Comparison of ENCODE assay signal across 25 cellular contexts in genomic region chr3:119062892-119063291, GRCh38. TPM values are rescaled to one million over a fixed set of nuclear protein-coding genes. Genes with fewer than 3 reads are reported as not detected.
DNase-seq lines count a peak whose midpoint lies in the region; ATAC-seq and TF ChIP-seq lines count a peak whose summit lies in the region.
"Had no signal": no experiment of that assay in that cellular context is flagged by ENCODE, and none has a peak within 500 bp of the region (broad histone marks: within the 10 kb centered on the region; RNA-seq: fewer than 3 reads in every experiment).

No MANE protein-coding gene starts in this region.

- no peaks in the 10 kb centered on the region for H3K4me1 Mint-ChIP-seq in GM23338
- H3K4me1 Mint-ChIP-seq: CD14-positive monocyte; CD4-positive, alpha-beta memory T cell; CD4-positive, CD25-positive, alpha-beta regulatory T cell; CD8-positive, alpha-beta memory T cell had no signal

- no peaks in the 10 kb centered on the region; the same call in 2 of the 3 replicates for H3K9me3 Mint-ChIP-seq in GM23338
- H3K9me3 Mint-ChIP-seq: CD8-positive, alpha-beta memory T cell had no signal

- no peak for TF ChIP-seq POLR2A in HCT116 (IDR thresholded peaks at IDR 0.05; ENCODE audit: borderline replicate concordance, extremely low read depth, insufficient read depth, insufficient read length)

- H3K4me3 ChIP-seq in GM23338 (no peak overlapping the region), HCT116 (replicated peaks in 1 of 2; ENCODE audit: low read depth in 1 of 2, low read length in 2 of 2) (no peak overlapping the region)
- H3K4me3 ChIP-seq: BLaER1, GM12878 had no signal

- H3K36me3 Mint-ChIP-seq in GM23338 (ENCODE audit: low read depth): no peaks in the 10 kb centered on the region
- H3K36me3 Mint-ChIP-seq: CD14-positive monocyte; CD4-positive, alpha-beta memory T cell; CD4-positive, CD25-positive, alpha-beta regulatory T cell had no signal

- TF ChIP-seq RAD21 in HCT116 (IDR thresholded peaks at IDR 0.05; ENCODE audit: low read depth) (no peak), Ishikawa (IDR thresholded peaks at IDR 0.05; ENCODE audit: low read depth) (no peak)

- no peaks in the 10 kb centered on the region for H3K79me2 ChIP-seq in GM23338 (replicated peaks; ENCODE audit: insufficient read depth)
- no peaks in the 10 kb centered on the region for H3K79me2 ChIP-seq in HCT116 (ENCODE audit: insufficient read depth, low read length)

- H3F3A ChIP-seq in GM23338 (replicated peaks; ENCODE audit: low read depth): no peaks in the 10 kb centered on the region

- no peak for TF ChIP-seq EP300 in Ishikawa (IDR thresholded peaks at IDR 0.05; ENCODE audit: borderline replicate concordance)

- no peaks in the 10 kb centered on the region for H3K9me3 ChIP-seq in HCT116 (ENCODE audit: control insufficient read depth in 1 of 2, insufficient read depth in 1 of 2, low read depth in 1 of 2, low read length in 2 of 2)
- H3K9me3 ChIP-seq: BE2C, BLaER1 had no signal

- H3K36me3 ChIP-seq in GM23338 (ENCODE audit: insufficient read depth) (no peaks in the 10 kb centered on the region), HCT116 (ENCODE audit: control insufficient read depth in 1 of 2, insufficient read depth in 2 of 2, low read length in 2 of 2) (no peaks in the 10 kb centered on the region)
- H3K36me3 ChIP-seq: BE2C, BLaER1 had no signal

- intact Hi-C loops in HCT116 (cut with micrococcal nuclease): no loop called here

- DNase-seq in GM23338 (ENCODE audit: low spot score) (no peak), HCT116 (ENCODE audit: low read depth, low spot score) (no peak), SW480 (ENCODE audit: low spot score) (no peak)
- DNase-seq: 8988T; ACHN; BE2C; C1 segment of cervical spinal cord; CD4-positive, alpha-beta memory T cell; CD4-positive, CD25-positive, alpha-beta regulatory T cell; CD8-positive, alpha-beta memory T cell; COR-L47; DMS 273 treated with DMSO at 0.1 percent for 48 hours; DMS153; DMS53; DMS79; DND-41; EL; GDM1 had no signal

- no peaks in the 10 kb centered on the region for H4K20me1 ChIP-seq in GM23338 (replicated peaks; ENCODE audit: insufficient read depth)
- H4K20me1 ChIP-seq in HCT116 (ENCODE audit: insufficient read depth): no peaks in the 10 kb centered on the region
- H4K20me1 ChIP-seq: BLaER1 had no signal

- POLR2A ChIA-PET in HCT116 (lab: Charles Lee): no interaction called here

- no peak overlapping the region for H3K27ac Mint-ChIP-seq in GM23338
- H3K27ac Mint-ChIP-seq: CD14-positive monocyte; CD4-positive, alpha-beta memory T cell; CD4-positive, CD25-positive, alpha-beta regulatory T cell; CD8-positive, alpha-beta memory T cell had no signal

- ATAC-seq in GM23338: no peak
- ATAC-seq in HCT116: no peak
- no peak for ATAC-seq in HG03039 (IDR thresholded peaks at IDR 0.05; ENCODE audit: unreplicated experiment)
- ATAC-seq: GM12878 had no signal

- H3K4me1 ChIP-seq in GM23338 (ENCODE audit: insufficient read depth) (no peaks in the 10 kb centered on the region), HCT116 (ENCODE audit: control insufficient read depth in 1 of 2, insufficient read depth in 2 of 2, low read length in 2 of 2) (no peaks in the 10 kb centered on the region)
- H3K4me1 ChIP-seq: BE2C, BLaER1 had no signal

- H3K27ac ChIP-seq in GM23338 (ENCODE audit: low read depth) (no peak overlapping the region), HCT116 (ENCODE audit: low read depth, low read length) (no peak overlapping the region)
- H3K27ac ChIP-seq: BLaER1 had no signal

- no TSS peak for BruUV-seq in HCT116 (replicated peaks; lab: Mats Ljungman, UMichigan)

- TF ChIP-seq CTCF in GM23338 (conservative IDR thresholded peaks at IDR 0.05; ENCODE audit: low read depth in 2 of 2): no peak
- TF ChIP-seq CTCF in HCT116 (IDR thresholded peaks at IDR 0.05 in 2 of 3, conservative IDR thresholded peaks at IDR 0.05 in 1 of 3; ENCODE audit: borderline replicate concordance in 1 of 3, insufficient read depth in 1 of 3, low read depth in 2 of 3, low read length in 2 of 3): no peak

- H2AFZ ChIP-seq in GM23338 (no peak overlapping the region), HCT116 (ENCODE audit: low read depth, low read length, poor library complexity, severe bottlenecking) (no peak overlapping the region)

- no peaks in the 10 kb centered on the region for H3K9me2 ChIP-seq in GM23338 (ENCODE audit: insufficient read depth)
- H3K9me2 ChIP-seq in HCT116 (ENCODE audit: insufficient read depth): no peaks in the 10 kb centered on the region

- H3K27me3 ChIP-seq in GM23338 (ENCODE audit: insufficient read depth) (no peaks in the 10 kb centered on the region), HCT116 (ENCODE audit: insufficient read depth, low read length) (peaks cover 42% of the 10 kb centered on the region)
- H3K27me3 ChIP-seq: BLaER1 had no signal

- no peak overlapping the region for H3K4me2 ChIP-seq in GM23338
- H3K4me2 ChIP-seq in HCT116 (ENCODE audit: low read length): no peak overlapping the region
- H3K4me2 ChIP-seq: BLaER1 had no signal

- no peaks in the 10 kb centered on the region for H3K27me3 Mint-ChIP-seq in GM23338 (ENCODE audit: insufficient read depth, low read depth, poor library complexity)

- no peak overlapping the region for H3K4me3 Mint-ChIP-seq in GM23338
- H3K4me3 Mint-ChIP-seq: CD14-positive monocyte; CD4-positive, alpha-beta memory T cell; CD4-positive, CD25-positive, alpha-beta regulatory T cell; CD8-positive, alpha-beta memory T cell had no signal

- CTCF ChIA-PET in HCT116 (lab: Charles Lee): no interaction called here

- no peak overlapping the region for H3K9ac ChIP-seq in HCT116 (ENCODE audit: low read length)
- H3K9ac ChIP-seq: BLaER1 had no signal

- RAD21 ChIA-PET in HCT116 (lab: Charles Lee; ENCODE audit: low non-redundant PET in 1 of 2, low total read pairs in 2 of 2, uncharacterized antibody in 2 of 2, unreplicated experiment in 2 of 2): no interaction called here

TF ChIP-seq in GM23338, 12 proteins besides CTCF, POLR2A, EP300 and RAD21 (continues in another document):
- no peak for TF ChIP-seq JUNB (IDR thresholded peaks at IDR 0.05; ENCODE audit: unreplicated experiment)

TF ChIP-seq in HCT116, 20 proteins besides CTCF, POLR2A, EP300 and RAD21:
- TF ChIP-seq CBX3 (IDR thresholded peaks at IDR 0.05; ENCODE audit: low read depth) (no peak), REST (IDR thresholded peaks at IDR 0.05; ENCODE audit: low read depth) (peak; percentile 14; the same call in 1 of the 2 replicates), TCF7L2 (IDR thresholded peaks at IDR 0.05; ENCODE audit: borderline replicate concordance, extremely low read depth, insufficient read depth, insufficient read length) (no peak)

TF ChIP-seq in Ishikawa, 13 proteins besides CTCF, POLR2A, EP300 and RAD21:
- TF ChIP-seq REST (IDR thresholded peaks at IDR 0.05; ENCODE audit: low read depth): peak; percentile 74
- no peak for TF ChIP-seq TCF12 (IDR thresholded peaks at IDR 0.05; ENCODE audit: low read depth)

RNA-seq across cellular contexts. Expression of gene IGSF11, which starts 28.2 kb away (rescaled TPM):
- 1.8 and 3.3 TPM in 2 replicates for total RNA-seq in GM23338 (2014; rRNA removed; shearing (Covaris generic))
- 0.68 and 1.0 TPM in 2 replicates for polyA plus RNA-seq in GM23338 (2016; fragmentation: Nextera tagmentation; extraction: Ambion mirVana)
- not detected for total RNA-seq in HCT116 (2021; ENCODE audit: unreplicated experiment)
- polyA plus RNA-seq in HCT116 (2012): not detected in 2 replicates
- total RNA-seq: A673; CD4-positive, CD25-positive, alpha-beta regulatory T cell; G401; GM12878 had no signal
- polyA plus RNA-seq: CD14-positive monocyte; CD4-positive, alpha-beta memory T cell; CD4-positive, CD25-positive, alpha-beta regulatory T cell had no signal
